In the genomic region with DNA sequence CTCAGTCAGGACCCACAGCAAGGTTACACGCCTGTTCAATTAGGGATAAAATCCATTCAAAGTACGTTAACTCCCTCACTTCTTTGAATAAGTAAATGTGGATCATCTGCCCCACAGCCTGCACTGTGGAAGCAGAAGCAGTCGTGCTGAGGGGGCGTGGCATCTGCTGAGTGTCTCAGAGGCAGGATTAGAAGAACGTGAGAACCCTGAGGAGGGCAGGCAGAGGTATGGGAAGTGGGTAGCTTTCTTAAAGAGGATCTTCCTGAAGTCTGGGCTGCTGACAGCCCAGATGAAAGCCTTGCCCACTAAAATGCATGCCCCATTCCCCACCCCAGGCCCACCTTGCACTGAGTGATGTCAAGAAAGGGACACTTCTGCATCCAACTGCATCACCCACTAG, we compare ENCODE assay signal across 1 cellular context.
TF ChIP-seq lines count a peak whose summit lies in the region.

No MANE protein-coding gene starts in this region.

TF ChIP-seq in H1, 55 proteins besides CTCF, POLR2A, EP300 and RAD21:
- TF ChIP-seq PHF8 (conservative IDR thresholded peaks at IDR 0.05; ENCODE audit: low read depth, low read length) (no peak), RNF2 (IDR thresholded peaks at IDR 0.05; ENCODE audit: borderline replicate concordance, low read depth, low read length, missing control alignments, poor library complexity, severe bottlenecking) (no peak), HDAC2 (IDR thresholded peaks at IDR 0.05; ENCODE audit: borderline replicate concordance in 1 of 2, low read depth in 2 of 2, low read length in 2 of 2) (no peak), TEAD4 (IDR thresholded peaks at IDR 0.05; ENCODE audit: low read depth, low read length) (no peak), TAF1 (IDR thresholded peaks at IDR 0.05; ENCODE audit: low read depth, low read length) (no peak), TBP (IDR thresholded peaks at IDR 0.05; ENCODE audit: low read depth, low read length) (no peak), TCF12 (IDR thresholded peaks at IDR 0.05; ENCODE audit: low read depth, low read length) (no peak), SP1 (IDR thresholded peaks at IDR 0.05; ENCODE audit: low read depth, low read length) (no peak), SIN3A (conservative IDR thresholded peaks at IDR 0.05 in 1 of 2, IDR thresholded peaks at IDR 0.05 in 1 of 2; ENCODE audit: low read depth in 1 of 2, low read length in 2 of 2) (no peak), POU5F1 (IDR thresholded peaks at IDR 0.05; ENCODE audit: low read depth, low read length) (no peak), CHD1 (IDR thresholded peaks at IDR 0.05; ENCODE audit: low read depth, low read length) (no peak), KDM5A (IDR thresholded peaks at IDR 0.05; ENCODE audit: low read length) (no peak), EZH2 (IDR thresholded peaks at IDR 0.05; ENCODE audit: low read depth, low read length, severe bottlenecking) (no peak), CHD2 (IDR thresholded peaks at IDR 0.05; ENCODE audit: low read length) (no peak), CBX5 (IDR thresholded peaks at IDR 0.05; ENCODE audit: low read depth, low read length) (no peak)
- TF ChIP-seq, protein P1, sequence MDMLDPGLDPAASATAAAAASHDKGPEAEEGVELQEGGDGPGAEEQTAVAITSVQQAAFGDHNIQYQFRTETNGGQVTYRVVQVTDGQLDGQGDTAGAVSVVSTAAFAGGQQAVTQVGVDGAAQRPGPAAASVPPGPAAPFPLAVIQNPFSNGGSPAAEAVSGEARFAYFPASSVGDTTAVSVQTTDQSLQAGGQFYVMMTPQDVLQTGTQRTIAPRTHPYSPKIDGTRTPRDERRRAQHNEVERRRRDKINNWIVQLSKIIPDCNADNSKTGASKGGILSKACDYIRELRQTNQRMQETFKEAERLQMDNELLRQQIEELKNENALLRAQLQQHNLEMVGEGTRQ (IDR thresholded peaks at IDR 0.05; ENCODE audit: low read length), result no peak
- TF ChIP-seq, protein P2, sequence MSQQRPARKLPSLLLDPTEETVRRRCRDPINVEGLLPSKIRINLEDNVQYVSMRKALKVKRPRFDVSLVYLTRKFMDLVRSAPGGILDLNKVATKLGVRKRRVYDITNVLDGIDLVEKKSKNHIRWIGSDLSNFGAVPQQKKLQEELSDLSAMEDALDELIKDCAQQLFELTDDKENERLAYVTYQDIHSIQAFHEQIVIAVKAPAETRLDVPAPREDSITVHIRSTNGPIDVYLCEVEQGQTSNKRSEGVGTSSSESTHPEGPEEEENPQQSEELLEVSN (IDR thresholded peaks at IDR 0.05), result no peak
TF ChIP-seq in H1: peak in this region for 0.
